ENCODE assay signal across 19 cellular contexts in the genomic region with DNA sequence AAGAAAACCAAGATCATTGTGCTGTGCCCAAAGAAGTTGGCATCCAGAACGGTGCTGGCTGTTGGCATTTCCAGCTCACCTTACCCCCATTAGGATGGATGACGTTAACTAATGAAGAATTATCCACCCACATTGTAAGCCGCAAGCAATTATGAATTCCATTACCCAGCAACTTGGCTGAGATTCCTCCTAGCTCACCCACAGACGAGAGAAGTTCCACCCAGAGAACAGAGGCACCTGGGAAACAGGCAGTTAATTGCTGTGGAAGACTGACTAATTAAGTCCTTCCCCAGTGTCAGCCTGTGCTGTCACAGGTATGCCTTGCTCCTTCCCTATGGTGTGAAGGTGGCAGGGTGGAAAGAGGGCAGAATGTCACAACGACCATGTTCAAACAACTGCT.
A peak's percentile ranks its signal among the peaks of the same experiment; 100 is the strongest.
DNase-seq lines count a peak whose midpoint lies in the region; ATAC-seq and TF ChIP-seq lines count a peak whose summit lies in the region.
"Had no signal": no experiment of that assay in that cellular context is flagged by ENCODE, and none has a peak within 500 bp of the region (broad histone marks: within the 10 kb centered on the region; RNA-seq: fewer than 3 reads in every experiment).

No MANE protein-coding gene starts in this region.

- H4K20me1 ChIP-seq in mammary epithelial cell (ENCODE audit: insufficient read depth, low read length), result no peaks in the 10 kb centered on the region
- H4K20me1 ChIP-seq: BLaER1 had no signal

- H3K27me3 Mint-ChIP-seq in MCF 10A (ENCODE audit: insufficient read depth, unreplicated experiment), result no peaks in the 10 kb centered on the region
- H3K27me3 Mint-ChIP-seq: B cell; CD4-positive, CD25-positive, alpha-beta regulatory T cell had no signal

- H3K4me3 Mint-ChIP-seq in MCF 10A (ENCODE audit: unreplicated experiment), result no peak overlapping the region
- H3K4me3 Mint-ChIP-seq: B cell; CD4-positive, CD25-positive, alpha-beta regulatory T cell; CD8-positive, alpha-beta T cell had no signal

- H3K4me3 ChIP-seq in mammary epithelial cell (replicated peaks in 1 of 3; ENCODE audit: insufficient read depth in 1 of 3, low read depth in 2 of 3, low read length in 3 of 3) (no peak overlapping the region), esophagus muscularis mucosa (no peak overlapping the region), suprapubic skin (no peak overlapping the region), upper lobe of left lung (no peak overlapping the region)
- H3K4me3 ChIP-seq: BLaER1 had no signal

- no peak overlapping the region for H3K27ac Mint-ChIP-seq in MCF 10A (ENCODE audit: low read depth, unreplicated experiment)
- H3K27ac Mint-ChIP-seq: B cell; CD4-positive, CD25-positive, alpha-beta regulatory T cell; CD8-positive, alpha-beta T cell had no signal

- TF ChIP-seq CTCF in mammary epithelial cell (conservative IDR thresholded peaks at IDR 0.05 in 1 of 2, IDR thresholded peaks at IDR 0.05 in 1 of 2; ENCODE audit: extremely low read depth in 1 of 2, insufficient read depth in 1 of 2, low read depth in 1 of 2, low read length in 2 of 2) (no peak), MCF 10A (IDR thresholded peaks at IDR 0.05; ENCODE audit: unreplicated experiment) (no peak), esophagus muscularis mucosa (IDR thresholded peaks at IDR 0.05) (no peak), suprapubic skin (IDR thresholded peaks at IDR 0.05) (no peak), upper lobe of left lung (IDR thresholded peaks at IDR 0.05) (no peak)

- no peaks in the 10 kb centered on the region for H3K79me2 ChIP-seq in mammary epithelial cell (ENCODE audit: insufficient read depth, low read length)

- 3% methylated on average over 4 of the region's 5 CpGs for WGBS in mammary epithelial cell (ENCODE audit: low coverage, missing lambda C conversion rate)
- 57% methylated on average over 5 of the region's 5 CpGs for WGBS in esophagus muscularis mucosa
- WGBS in suprapubic skin, result 54% methylated on average over 4 of the region's 5 CpGs
- WGBS in upper lobe of left lung, 2 donors, result 78 to 82% methylated on average over 5 of the region's 5 CpGs

- no TSS peak for BruUV-seq in mammary epithelial cell (replicated peaks; lab: Mats Ljungman, UMichigan)
- BruUV-seq in MCF 10A (replicated peaks; lab: Mats Ljungman, UMichigan), result no TSS peak

- DNase-seq in mammary epithelial cell (peak; percentile 22), MCF 10A (ENCODE audit: unreplicated experiment) (no peak), esophagus muscularis mucosa (ENCODE audit: extremely low spot score) (peak; percentile 74), suprapubic skin (ENCODE audit: low spot score in 2 of 2) (no peak), posterior cingulate gyrus (no peak), upper lobe of left lung (no peak)
- DNase-seq: CD4-positive, CD25-positive, alpha-beta regulatory T cell; CD8-positive, alpha-beta T cell; DMS 273 treated with DMSO at 0.1 percent for 48 hours; DMS53; DMS79 treated with DMSO at 0.1 percent for 48 hours; GF-D8; GOT3; H7; HCEC 1CT had no signal

- no peak for ATAC-seq in upper lobe of left lung (ENCODE audit: low FRiP score in 2 of 2)
- ATAC-seq: CD8-positive, alpha-beta T cell had no signal

- no peaks in the 10 kb centered on the region for H3K9me3 ChIP-seq in mammary epithelial cell (replicated peaks; ENCODE audit: insufficient read depth, low read length)
- no peaks in the 10 kb centered on the region for H3K9me3 ChIP-seq in esophagus muscularis mucosa
- no peaks in the 10 kb centered on the region for H3K9me3 ChIP-seq in suprapubic skin
- no peaks in the 10 kb centered on the region for H3K9me3 ChIP-seq in upper lobe of left lung
- H3K9me3 ChIP-seq: BLaER1 had no signal

- H3K4me2 ChIP-seq in mammary epithelial cell (ENCODE audit: insufficient read depth, low read depth, low read length), result peak overlapping the region; percentile 58

- H3K36me3 ChIP-seq in mammary epithelial cell (ENCODE audit: insufficient read depth, low read length) (no peaks in the 10 kb centered on the region), esophagus muscularis mucosa (no peaks in the 10 kb centered on the region), suprapubic skin (no peaks in the 10 kb centered on the region), upper lobe of left lung (no peaks in the 10 kb centered on the region)
- H3K36me3 ChIP-seq: BLaER1 had no signal

- peak overlapping the region; percentile 61 for H2AFZ ChIP-seq in mammary epithelial cell (ENCODE audit: low read depth, low read length)

- in situ Hi-C loops in mammary epithelial cell (cut with MboI; ENCODE audit: low sequenced_read_pairs in 2 of 2), result no loop called here

- CTCF ChIA-PET in mammary epithelial cell (lab: Charles Lee; ENCODE audit: low non-redundant PET) (interaction anchor here (0.5 kb wide), 1 partner anchor 26 kb away, joined by 3 read pairs; no protein-coding TSS in a partner anchor), MCF 10A (lab: Yijun Ruan, JAX) (interaction anchor here (0.6 kb wide), 1 partner anchor 66 kb away, joined by 3 read pairs; no protein-coding TSS in a partner anchor)

- TF ChIP-seq EP300 in esophagus muscularis mucosa (IDR thresholded peaks at IDR 0.05) (no peak), suprapubic skin (IDR thresholded peaks at IDR 0.05) (no peak), upper lobe of left lung (IDR thresholded peaks at IDR 0.05) (no peak)

- no peaks in the 10 kb centered on the region for H3K4me1 Mint-ChIP-seq in MCF 10A (ENCODE audit: insufficient read depth, unreplicated experiment)
- H3K4me1 Mint-ChIP-seq: B cell; CD4-positive, CD25-positive, alpha-beta regulatory T cell had no signal

- POLR2A ChIA-PET in MCF 10A (lab: Yijun Ruan, JAX), result no interaction called here

- H3K36me3 Mint-ChIP-seq in MCF 10A (ENCODE audit: insufficient read depth, unreplicated experiment), result peaks cover 7% of the 10 kb centered on the region
- H3K36me3 Mint-ChIP-seq: CD4-positive, CD25-positive, alpha-beta regulatory T cell; CD8-positive, alpha-beta T cell had no signal

- dilution Hi-C loops in mammary epithelial cell (cut with HindIII; ENCODE audit: low sequenced_read_pairs), result no loop called here

- TF ChIP-seq POLR2A in esophagus muscularis mucosa (IDR thresholded peaks at IDR 0.05; ENCODE audit: low read depth) (no peak), suprapubic skin (IDR thresholded peaks at IDR 0.05) (no peak), upper lobe of left lung (IDR thresholded peaks at IDR 0.05) (no peak)

- peaks cover 48% of the 10 kb centered on the region for H3K9me3 Mint-ChIP-seq in MCF 10A (ENCODE audit: unreplicated experiment)
- H3K9me3 Mint-ChIP-seq: CD8-positive, alpha-beta T cell had no signal

- H3K9ac ChIP-seq in mammary epithelial cell (ENCODE audit: insufficient read depth, low read length), result no peak overlapping the region
- H3K9ac ChIP-seq: BLaER1 had no signal

- intact Hi-C loops in mammary epithelial cell (cut with micrococcal nuclease) (no loop called here), MCF 10A (cut with micrococcal nuclease) (no loop called here), esophagus muscularis mucosa (cut with DNase I) (no loop called here), posterior cingulate gyrus (cut with DNase I) (no loop called here)

- no peaks in the 10 kb centered on the region for H3K27me3 ChIP-seq in mammary epithelial cell (ENCODE audit: insufficient read depth, low read length)
- no peaks in the 10 kb centered on the region for H3K27me3 ChIP-seq in esophagus muscularis mucosa
- H3K27me3 ChIP-seq in suprapubic skin, result no peaks in the 10 kb centered on the region
- H3K27me3 ChIP-seq in upper lobe of left lung, result no peaks in the 10 kb centered on the region
- H3K27me3 ChIP-seq: BLaER1 had no signal

- H3K4me1 ChIP-seq in mammary epithelial cell (ENCODE audit: insufficient read depth, low read length) (peaks cover 15% of the 10 kb centered on the region), esophagus muscularis mucosa (no peaks in the 10 kb centered on the region), suprapubic skin (peaks cover 5% of the 10 kb centered on the region), upper lobe of left lung (no peaks in the 10 kb centered on the region)

- H3K27ac ChIP-seq in mammary epithelial cell (ENCODE audit: insufficient read depth, low read depth, low read length), result no peak overlapping the region
- no peak overlapping the region for H3K27ac ChIP-seq in esophagus muscularis mucosa (replicated peaks in 1 of 4)
- peak overlapping the region; percentile 41 for H3K27ac ChIP-seq in suprapubic skin
- H3K27ac ChIP-seq in upper lobe of left lung, result no peak overlapping the region
- H3K27ac ChIP-seq: 22Rv1, BLaER1, C4-2B had no signal

Comparison
In these comparisons a context has a peak if more than half of its experiments do, and no peak if none do; other contexts are left out.
1. DNase-seq: peak in mammary epithelial cell (single experiment) and esophagus muscularis mucosa (single experiment); none in MCF 10A (single experiment), suprapubic skin (0 of 2), posterior cingulate gyrus (0 of 10) and upper lobe of left lung (0 of 2).